ENCODE assay signal across 12 cellular contexts in genomic region chr3:11240496-11240895, GRCh38. TPM values are rescaled to one million over a fixed set of nuclear protein-coding genes. Genes with fewer than 3 reads are reported as not detected.
A peak's percentile ranks its signal among the peaks of the same experiment; 100 is the strongest.
DNase-seq lines count a peak whose midpoint lies in the region; ATAC-seq and TF ChIP-seq lines count a peak whose summit lies in the region.
"Had no signal": no experiment of that assay in that cellular context is flagged by ENCODE, and none has a peak within 500 bp of the region (broad histone marks: within the 10 kb centered on the region; RNA-seq: fewer than 3 reads in every experiment).

No MANE protein-coding gene starts in this region.

- 0 out of 2 replicates have a peak overlapping the region, but pooled peaks have one; percentile 20 for H2AK5ac ChIP-seq in IMR-90 (ENCODE audit: low read depth, low read length)

- H4K8ac ChIP-seq in IMR-90 (ENCODE audit: low read depth in 2 of 2, low read length in 2 of 2), result no peak overlapping the region

- no peak overlapping the region for H2BK15ac ChIP-seq in IMR-90 (ENCODE audit: low read depth, low read length)

- no peaks in the 10 kb centered on the region for H3K27me3 ChIP-seq in IMR-90 (ENCODE audit: control insufficient read depth, insufficient read depth, low read length)
- H3K27me3 ChIP-seq: dorsolateral prefrontal cortex had no signal

- peak overlapping the region; percentile 98 for H3K27ac Mint-ChIP-seq in activated naive CD8-positive, alpha-beta T cell treated with anti-CD3 and anti-CD28 coated beads, Interleukin-2, amount 50 U/mL, for 24 hours
- H3K27ac Mint-ChIP-seq in glutamatergic neuron (ENCODE audit: unreplicated experiment), result no peak overlapping the region
- H3K27ac Mint-ChIP-seq: brain had no signal

- POLR2A ChIA-PET in IMR-90 (lab: Charles Lee; ENCODE audit: unreplicated experiment), result no interaction called here

- H4K91ac ChIP-seq in IMR-90 (ENCODE audit: insufficient read depth, low read depth, low read length), result no peak overlapping the region

- H3K9me3 Mint-ChIP-seq in activated naive CD8-positive, alpha-beta T cell treated with anti-CD3 and anti-CD28 coated beads, Interleukin-2, amount 50 U/mL, for 24 hours, result peaks cover 22% of the 10 kb centered on the region
- peaks cover 3% of the 10 kb centered on the region for H3K9me3 Mint-ChIP-seq in glutamatergic neuron (ENCODE audit: unreplicated experiment)

- no peak overlapping the region for H3K4me2 ChIP-seq in IMR-90 (ENCODE audit: low read depth, low read length)

- no peaks in the 10 kb centered on the region; the same call in 1 of the 2 replicates for H3K9me3 ChIP-seq in IMR-90 (ENCODE audit: control insufficient read depth, insufficient read depth, low read length)

- H3K56ac ChIP-seq in IMR-90 (ENCODE audit: extremely low read depth, insufficient read depth, low read length), result no peak overlapping the region

- H3K4me1 ChIP-seq in IMR-90 (ENCODE audit: control insufficient read depth, insufficient read depth, low read length), result peaks cover 5% of the 10 kb centered on the region
- H3K4me1 ChIP-seq: parathyroid adenoma had no signal

- H3K14ac ChIP-seq in IMR-90 (replicated peaks; ENCODE audit: low read depth, low read length), result no peak overlapping the region

- 0 out of 2 replicates have a peak overlapping the region, but pooled peaks have one; percentile 14 for H2BK20ac ChIP-seq in IMR-90 (ENCODE audit: low read depth, low read length)

- ATAC-seq in IMR-90 (ENCODE audit: low read depth) (no peak), HG03460 (IDR thresholded peaks at IDR 0.05; ENCODE audit: unreplicated experiment) (no peak)
- ATAC-seq in activated naive CD8-positive, alpha-beta T cell treated with anti-CD3 and anti-CD28 coated beads, Interleukin-2, amount 50 U/mL, for 24 hours, result peak; percentile 80
- ATAC-seq: Right ventricle myocardium inferior had no signal

- dilution Hi-C loops in IMR-90 (cut with HindIII; ENCODE audit: low sequenced_read_pairs, unreplicated experiment), result no loop called here

- H3K36me3 Mint-ChIP-seq in activated naive CD8-positive, alpha-beta T cell treated with anti-CD3 and anti-CD28 coated beads, Interleukin-2, amount 50 U/mL, for 24 hours (ENCODE audit: low read depth), result peaks cover 9% of the 10 kb centered on the region
- peaks cover 6% of the 10 kb centered on the region for H3K36me3 Mint-ChIP-seq in glutamatergic neuron (ENCODE audit: unreplicated experiment)
- H3K36me3 Mint-ChIP-seq: brain had no signal

- peaks cover 17% of the 10 kb centered on the region for H3K9me1 ChIP-seq in IMR-90 (ENCODE audit: insufficient read depth, low read length)

- no peak for TF ChIP-seq RAD21 in IMR-90 (IDR thresholded peaks at IDR 0.05; ENCODE audit: low read length)

- CTCF ChIA-PET in IMR-90 (lab: Yijun Ruan, JAX), result interaction anchor here (0.5 kb wide), 1 partner anchor 44 kb away, joined by 3 read pairs; no protein-coding TSS in a partner anchor

- no CpG with 5 or more reads among the region's 1 CpG for WGBS in IMR-90 (ENCODE audit: extremely low coverage in 2 of 2, insufficient read length in 1 of 2), 2 experiments

- no peak overlapping the region for H2AK9ac ChIP-seq in IMR-90 (replicated peaks; ENCODE audit: low read depth, low read length, poor library complexity)

- DNase-seq in IMR-90 (no peak), SIG-M5 (lab: John Stamatoyannopoulos, UW) (no peak), RPMI8226 (no peak), glutamatergic neuron (no peak)
- DNase-seq in activated naive CD8-positive, alpha-beta T cell treated with anti-CD3 and anti-CD28 coated beads, Interleukin-2, amount 50 U/mL, for 24 hours, result peak; percentile 53
- DNase-seq in stimulated activated CD4-positive, alpha-beta T cell treated with anti-CD3 and anti-CD28 coated beads, Interleukin-4, amount 100 ng/mL, for 48 hours (ENCODE audit: low read depth in 2 of 2), result peak; percentile 32 to 52
- DNase-seq: dorsolateral prefrontal cortex had no signal

- H3K23ac ChIP-seq in IMR-90 (ENCODE audit: low read depth, low read length), result no peak overlapping the region

- in situ Hi-C loops in IMR-90 (cut with MboI; ENCODE audit: low sequenced_read_pairs), result no loop called here

- no peak overlapping the region for H3K9ac ChIP-seq in IMR-90 (ENCODE audit: low read depth, low read length)
- H3K9ac ChIP-seq: parathyroid adenoma had no signal

- TF ChIP-seq POLR2A in IMR-90 (IDR thresholded peaks at IDR 0.05; ENCODE audit: low read depth, low read length), result no peak

- BruUV-seq in IMR-90 (replicated peaks; lab: Mats Ljungman, UMichigan), result no TSS peak

- H3K36me3 ChIP-seq in IMR-90 (ENCODE audit: control insufficient read depth, insufficient read depth, low read length), result no peaks in the 10 kb centered on the region; the same call in 1 of the 2 replicates

- intact Hi-C loops in IMR-90 (cut with micrococcal nuclease), result no loop called here

- H2BK5ac ChIP-seq in IMR-90 (ENCODE audit: low read depth, low read length, poor library complexity, severe bottlenecking), result no peak overlapping the region

- H2BK120ac ChIP-seq in IMR-90 (ENCODE audit: low read depth, low read length), result peak overlapping the region; percentile 45; the same call in 1 of the 2 replicates

- no peak overlapping the region for H3K4me3 ChIP-seq in IMR-90 (ENCODE audit: insufficient read depth, low read depth, low read length)
- H3K4me3 ChIP-seq: dorsolateral prefrontal cortex had no signal

- H3K27me3 Mint-ChIP-seq in activated naive CD8-positive, alpha-beta T cell treated with anti-CD3 and anti-CD28 coated beads, Interleukin-2, amount 50 U/mL, for 24 hours, result peaks cover 3% of the 10 kb centered on the region
- H3K27me3 Mint-ChIP-seq in glutamatergic neuron (ENCODE audit: unreplicated experiment), result no peaks in the 10 kb centered on the region

- no peak overlapping the region; the same call in 1 of the 2 replicates for H3K4ac ChIP-seq in IMR-90 (ENCODE audit: low read depth, low read length)

- no peak overlapping the region for H3K27ac ChIP-seq in IMR-90 (ENCODE audit: insufficient read depth, low read length)
- H3K27ac ChIP-seq in VCaP, result peak overlapping the region; percentile 52; the same call in 1 of the 2 replicates
- H3K27ac ChIP-seq: dorsolateral prefrontal cortex, parathyroid adenoma had no signal

- no peak overlapping the region for H3K18ac ChIP-seq in IMR-90 (ENCODE audit: low read depth, low read length)

- H4K20me1 ChIP-seq in IMR-90 (ENCODE audit: insufficient read depth, low read length), result peaks cover 3% of the 10 kb centered on the region; the same call in 1 of the 2 replicates

- peaks cover 55% of the 10 kb centered on the region for H3K4me1 Mint-ChIP-seq in activated naive CD8-positive, alpha-beta T cell treated with anti-CD3 and anti-CD28 coated beads, Interleukin-2, amount 50 U/mL, for 24 hours
- H3K4me1 Mint-ChIP-seq in glutamatergic neuron (ENCODE audit: low read depth, unreplicated experiment), result no peaks in the 10 kb centered on the region
- H3K4me1 Mint-ChIP-seq: brain had no signal

- H3K79me1 ChIP-seq in IMR-90 (ENCODE audit: low read depth in 1 of 2, low read length in 2 of 2), result peaks cover 22 to 54% of the 10 kb centered on the region in 2 experiments

- H2AFZ ChIP-seq in IMR-90 (replicated peaks; ENCODE audit: low read length, poor library complexity), result no peak overlapping the region
- H2AFZ ChIP-seq: parathyroid adenoma had no signal

- TF ChIP-seq CTCF in IMR-90 (conservative IDR thresholded peaks at IDR 0.05; ENCODE audit: low read depth, low read length) (no peak), VCaP (conservative IDR thresholded peaks at IDR 0.05) (no peak), glutamatergic neuron (IDR thresholded peaks at IDR 0.05; ENCODE audit: partially characterized antibody, unreplicated experiment) (no peak)

- H3K4me3 Mint-ChIP-seq in activated naive CD8-positive, alpha-beta T cell treated with anti-CD3 and anti-CD28 coated beads, Interleukin-2, amount 50 U/mL, for 24 hours, result peak overlapping the region; percentile 52
- no peak overlapping the region for H3K4me3 Mint-ChIP-seq in glutamatergic neuron (ENCODE audit: unreplicated experiment)
- H3K4me3 Mint-ChIP-seq: brain had no signal

- H4K5ac ChIP-seq in IMR-90 (ENCODE audit: low read depth, low read length), result no peak overlapping the region

TF ChIP-seq in IMR-90, 13 proteins besides CTCF, POLR2A, EP300 and RAD21:
- TF ChIP-seq NFE2L2 (IDR thresholded peaks at IDR 0.05; ENCODE audit: low read depth, low read length), result no peak
- TF ChIP-seq RFX5 (IDR thresholded peaks at IDR 0.05; ENCODE audit: low read depth, low read length), result no peak
- TF ChIP-seq SMC3 (IDR thresholded peaks at IDR 0.05; ENCODE audit: low read depth, low read length), result no peak
- TF ChIP-seq BHLHE40 (IDR thresholded peaks at IDR 0.05; ENCODE audit: low read depth, low read length), result no peak
- no peak for TF ChIP-seq FOS (IDR thresholded peaks at IDR 0.05; ENCODE audit: low read depth, low read length)
- TF ChIP-seq ELK1 (IDR thresholded peaks at IDR 0.05; ENCODE audit: borderline replicate concordance, low read depth, low read length), result no peak
- TF ChIP-seq MAFK (IDR thresholded peaks at IDR 0.05; ENCODE audit: low read depth, low read length), result no peak
TF ChIP-seq in IMR-90: peak in this region for 0.

RNA-seq across cellular contexts. Expression of gene ATG7, which starts 31.7 kb away (rescaled TPM):
- total RNA-seq in IMR-90 (2012; rRNA removed), result 51.4 and 65.3 TPM in 2 replicates
- polyA plus RNA-seq in IMR-90 (2012; rRNA removed), result 15.6 and 17.0 TPM in 2 replicates
- polyA plus RNA-seq in IMR-90 (2012; cell fraction: cytosol; rRNA removed), result 9.5 and 17.9 TPM in 2 replicates
- polyA plus RNA-seq in IMR-90 (2012; cell fraction: nucleus; rRNA removed; ENCODE audit: low replicate concordance), result 21.1 and 54.1 TPM in 2 replicates
- 23.0 TPM for total RNA-seq in glutamatergic neuron (ENCODE audit: unreplicated experiment)

Comparison
In these comparisons a context has a peak if more than half of its experiments do, and no peak if none do; other contexts are left out.
1. DNase-seq: peak in activated naive CD8-positive, alpha-beta T cell treated with anti-CD3 and anti-CD28 coated beads, Interleukin-2, amount 50 U/mL, for 24 hours (single experiment) and stimulated activated CD4-positive, alpha-beta T cell treated with anti-CD3 and anti-CD28 coated beads, Interleukin-4, amount 100 ng/mL, for 48 hours (2 of 2); none in IMR-90 (single experiment), SIG-M5 (single experiment), RPMI8226 (single experiment) and glutamatergic neuron (single experiment).